ENCODE assay signal across 19 cellular contexts in the genomic region with DNA sequence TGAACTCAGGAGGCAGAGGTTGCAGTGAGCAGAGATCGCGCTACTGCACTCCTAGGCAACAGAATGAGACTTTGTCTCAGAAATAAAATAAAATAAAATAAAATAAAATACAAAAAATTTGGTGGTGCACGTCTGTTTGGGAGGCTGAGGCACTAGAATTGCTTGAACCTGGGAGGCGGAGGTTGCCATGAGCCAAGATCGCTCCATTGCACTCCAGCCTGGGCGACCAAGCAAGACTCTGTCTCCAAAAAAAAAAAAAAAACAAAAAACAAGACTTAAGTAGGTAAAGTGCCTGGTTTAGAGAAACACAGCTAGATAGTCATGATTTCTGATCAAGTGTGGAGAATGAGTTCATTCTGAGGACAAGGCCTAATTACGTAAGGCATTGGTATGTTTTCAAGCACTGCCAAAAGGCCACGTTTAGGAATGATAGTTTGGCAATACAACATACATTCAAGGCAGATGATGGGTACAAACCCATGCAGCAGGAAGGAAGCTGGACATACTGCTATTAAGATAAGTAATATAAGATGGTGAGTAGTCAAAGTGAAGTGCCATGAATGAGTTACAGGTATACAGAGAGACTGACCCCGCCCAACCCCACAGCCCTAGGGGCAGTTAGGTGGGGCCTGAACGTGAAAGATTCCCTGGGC. TPM values are rescaled to one million over a fixed set of nuclear protein-coding genes. Genes with fewer than 3 reads are reported as not detected.
DNase-seq lines count a peak whose midpoint lies in the region; ATAC-seq and TF ChIP-seq lines count a peak whose summit lies in the region.
"Had no signal": no experiment of that assay in that cellular context is flagged by ENCODE, and none has a peak within 500 bp of the region (broad histone marks: within the 10 kb centered on the region; RNA-seq: fewer than 3 reads in every experiment).

No MANE protein-coding gene starts in this region.

- H3K9me3 Mint-ChIP-seq in progenitor cell of endocrine pancreas (ENCODE audit: low read depth) = no peaks in the 10 kb centered on the region
- H3K9me3 Mint-ChIP-seq: activated CD4-positive, alpha-beta T cell treated with anti-CD3 and anti-CD28 coated beads, Interleukin-2, amount 10 ng/mL, durations not matched to agents 7 days and 5 days; IgD-negative memory B cell had no signal

- H3K27me3 ChIP-seq in brain microvascular endothelial cell (replicated peaks) (no peaks in the 10 kb centered on the region), esophagus muscularis mucosa (no peaks in the 10 kb centered on the region)
- H3K27me3 ChIP-seq: BE2C had no signal

- H3K4me3 Mint-ChIP-seq in progenitor cell of endocrine pancreas (ENCODE audit: low read depth) = no peak overlapping the region
- H3K4me3 Mint-ChIP-seq: activated CD4-positive, alpha-beta T cell treated with anti-CD3 and anti-CD28 coated beads, Interleukin-2, amount 10 ng/mL, durations not matched to agents 7 days and 5 days; IgD-negative memory B cell; T-helper 17 cell had no signal

- H3K27ac ChIP-seq in brain microvascular endothelial cell = no peak overlapping the region
- H3K27ac ChIP-seq in esophagus muscularis mucosa (replicated peaks in 1 of 4) = no peak overlapping the region
- H3K27ac ChIP-seq: parathyroid adenoma had no signal

- H3K27ac Mint-ChIP-seq in progenitor cell of endocrine pancreas = no peak overlapping the region
- H3K27ac Mint-ChIP-seq: activated CD4-positive, alpha-beta T cell treated with anti-CD3 and anti-CD28 coated beads, Interleukin-2, amount 10 ng/mL, durations not matched to agents 7 days and 5 days; IgD-negative memory B cell; T-helper 17 cell had no signal

- H3K4me3 ChIP-seq in brain microvascular endothelial cell (ENCODE audit: low read depth, low read length) (no peak overlapping the region), esophagus muscularis mucosa (no peak overlapping the region)
- H3K4me3 ChIP-seq: GM12878 had no signal

- H3K27me3 Mint-ChIP-seq in progenitor cell of endocrine pancreas = no peaks in the 10 kb centered on the region
- H3K27me3 Mint-ChIP-seq: activated CD4-positive, alpha-beta T cell treated with anti-CD3 and anti-CD28 coated beads, Interleukin-2, amount 10 ng/mL, durations not matched to agents 7 days and 5 days had no signal

- H3K36me3 Mint-ChIP-seq in progenitor cell of endocrine pancreas (ENCODE audit: insufficient read depth) = no peaks in the 10 kb centered on the region
- H3K36me3 Mint-ChIP-seq: IgD-negative memory B cell had no signal

- no peak for ATAC-seq in GM18502 (IDR thresholded peaks at IDR 0.05; ENCODE audit: poor library complexity, unreplicated experiment)
- ATAC-seq: GM12878, Panc1, T-helper 17 cell had no signal

- H3K4me1 Mint-ChIP-seq in progenitor cell of endocrine pancreas (ENCODE audit: low read depth) = peaks cover 4% of the 10 kb centered on the region

- TF ChIP-seq CTCF in brain microvascular endothelial cell (IDR thresholded peaks at IDR 0.05; ENCODE audit: low read depth, low read length, missing control alignments) (no peak), esophagus muscularis mucosa (IDR thresholded peaks at IDR 0.05) (no peak), progenitor cell of endocrine pancreas (IDR thresholded peaks at IDR 0.05; ENCODE audit: unreplicated experiment) (no peak)

- no peaks in the 10 kb centered on the region for H3K9me3 ChIP-seq in esophagus muscularis mucosa
- H3K9me3 ChIP-seq: BE2C had no signal

- H3K4me1 ChIP-seq in esophagus muscularis mucosa = peaks cover 0 to 6% (median 4%) of the 10 kb centered on the region in 4 donors
- H3K4me1 ChIP-seq: BE2C, parathyroid adenoma had no signal

- DNase-seq in AG08395 (ENCODE audit: low spot score) (peak; percentile 73), HuH-7 (ENCODE audit: low spot score) (peak; percentile 16), brain microvascular endothelial cell (peak; percentile 62), left kidney (ENCODE audit: low read depth, low spot score) (peak; percentile 3), esophagus muscularis mucosa (ENCODE audit: extremely low spot score) (no peak), progenitor cell of endocrine pancreas (ENCODE audit: low spot score, unreplicated experiment) (no peak)
- no peak for DNase-seq in activated CD4-positive, alpha-beta T cell treated with anti-CD3 and anti-CD28 coated beads, Interleukin-2, amount 50 U/mL, for 48 hours
- DNase-seq: activated CD4-positive, alpha-beta T cell treated with anti-CD3 and anti-CD28 coated beads, Interleukin-2, amount 10 ng/mL, durations not matched to agents 7 days and 5 days; BE2C; dermis blood vessel endothelial cell; foreskin melanocyte; NCI-H1694; NCI-H524; T-helper 17 cell had no signal

- TF ChIP-seq EP300 in esophagus muscularis mucosa (IDR thresholded peaks at IDR 0.05) = no peak

- in situ Hi-C loops in brain microvascular endothelial cell (cut with HindIII; ENCODE audit: low pct_ligation_motif_present, low sequenced_read_pairs) = no loop called here

- H3K36me3 ChIP-seq in brain microvascular endothelial cell (replicated peaks) = no peaks in the 10 kb centered on the region
- no peaks in the 10 kb centered on the region for H3K36me3 ChIP-seq in esophagus muscularis mucosa
- H3K36me3 ChIP-seq: BE2C had no signal

- no peak for TF ChIP-seq POLR2A in esophagus muscularis mucosa (IDR thresholded peaks at IDR 0.05; ENCODE audit: low read depth)

- 89% methylated on average over 10 of the region's 10 CpGs for WGBS in esophagus muscularis mucosa

- intact Hi-C loops in esophagus muscularis mucosa (cut with DNase I) = no loop called here

RNA-seq across cellular contexts. Expression of a gene that starts 4.8 kb away (rescaled TPM):
- total RNA-seq in esophagus muscularis mucosa (10 to 100 TPM; 11.2 to 32.3 (median 23.5) TPM), progenitor cell of endocrine pancreas (39.6 and 43.0 TPM in 2 replicates)

RNA-seq across cellular contexts. Expression of a gene that starts 7.2 kb away (rescaled TPM):
- total RNA-seq in esophagus muscularis mucosa (100 to 1,000 TPM in 3 of 4 donors, 10 to 100 TPM in 1; 83.2 to 156 (median 109) TPM), progenitor cell of endocrine pancreas (171 and 172 TPM in 2 replicates)

Comparison
In these comparisons a context has a peak if more than half of its experiments do, and no peak if none do; other contexts are left out.
1. DNase-seq: peak in AG08395 (single experiment), HuH-7 (single experiment), brain microvascular endothelial cell (single experiment) and left kidney (single experiment); none in activated CD4-positive, alpha-beta T cell treated with anti-CD3 and anti-CD28 coated beads, Interleukin-2, amount 50 U/mL, for 48 hours (0 of 2), esophagus muscularis mucosa (single experiment) and progenitor cell of endocrine pancreas (single experiment).